ENCODE assay signal across 33 cellular contexts in the genomic region with DNA sequence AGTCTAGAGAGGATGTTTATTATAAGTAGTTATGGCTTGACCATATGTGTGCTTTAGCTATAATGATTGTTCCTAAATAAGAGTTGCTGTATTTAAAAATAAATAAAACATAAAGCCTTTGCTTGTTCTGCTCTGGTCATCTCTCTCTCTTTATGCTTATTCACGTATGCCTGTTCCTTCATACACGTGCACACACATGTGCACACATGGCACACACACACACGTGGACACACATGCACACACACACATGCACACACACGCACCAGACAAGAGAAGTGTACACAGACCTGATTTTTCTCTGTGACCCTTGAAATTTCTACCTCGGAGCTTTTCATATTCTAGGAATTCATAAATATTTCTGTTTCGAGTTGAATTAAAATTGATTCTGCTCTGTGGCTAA.
"Had no signal": no experiment of that assay in that cellular context is flagged by ENCODE, and none has a peak within 500 bp of the region (broad histone marks: within the 10 kb centered on the region; RNA-seq: fewer than 3 reads in every experiment).

No MANE protein-coding gene starts in this region.

- H3K4me1 ChIP-seq: adrenal gland, ascending aorta, body of pancreas had no signal

- H3K4me3 ChIP-seq: adrenal gland, ascending aorta, body of pancreas, cardiac muscle cell had no signal

- DNase-seq: activated effector memory CD4-positive, alpha-beta T cell treated with anti-CD3 and anti-CD28 coated beads, Interleukin-2, amount 50 U/mL, for 16 hours; activated effector memory CD4-positive, alpha-beta T cell treated with Interleukin-2 at 50 U/mL for 16 hours; activated gamma-delta T cell; activated gamma-delta T cell treated with Interleukin-2 at 50 U/mL for 16 hours; activated naive CD4-positive, alpha-beta T cell; activated naive CD4-positive, alpha-beta T cell treated with anti-CD3 and anti-CD28 coated beads for 36 hours; activated naive CD4-positive, alpha-beta T cell treated with anti-CD3 and anti-CD28 coated beads, Interleukin-2, amount 10 ng/mL, durations not matched to agents 7 days and 5 days; activated naive CD4-positive, alpha-beta T cell treated with anti-CD3 and anti-CD28 coated beads, Interleukin-2, amount 50 U/mL, for 16 hours; activated naive CD4-positive, alpha-beta T cell treated with Interleukin-2 at 50 U/mL for 16 hours; activated naive CD8-positive, alpha-beta T cell treated with anti-CD3 and anti-CD28 coated beads for 36 hours; activated naive CD8-positive, alpha-beta T cell treated with anti-CD3 and anti-CD28 coated beads, Interleukin-2, amount 10 ng/mL, durations not matched to agents 7 days and 5 days; activated naive CD8-positive, alpha-beta T cell treated with anti-CD3 and anti-CD28 coated beads, Interleukin-2, amount 50 U/mL, for 24 hours; activated T-cell treated with anti-CD3 and anti-CD28 coated beads, Interleukin-2, amount 50 U/mL, for 1 hour; activated T-cell treated with anti-CD3 and anti-CD28 coated beads, Interleukin-2, amount 50 U/mL, for 24 hours; activated T-cell treated with anti-CD3 and anti-CD28 coated beads, Interleukin-2, amount 50 U/mL, for 4 hours; activated T-cell treated with anti-CD3 and anti-CD28 coated beads, Interleukin-2, amount 50 U/mL, for 48 hours; activated T-cell treated with anti-CD3 and anti-CD28 coated beads, Interleukin-2, amount 50 U/mL, for 72 hours; adrenal gland; amniotic stem cell; amygdala; anterior cingulate cortex; aorta; body of pancreas; brain microvascular endothelial cell; caudate nucleus; central memory CD4-positive, alpha-beta T cell; cerebellar nuclear complex had no signal

- H3K9me3 ChIP-seq: adrenal gland, ascending aorta, body of pancreas had no signal

- FAIRE-seq: astrocyte, bronchial epithelial cell had no signal

- H3K27ac ChIP-seq: adrenal gland, ascending aorta, body of pancreas, brain microvascular endothelial cell, cardiac muscle cell had no signal

- H3K36me3 ChIP-seq: adrenal gland, ascending aorta, brain microvascular endothelial cell, cardiac muscle cell had no signal

- ATAC-seq: activated naive CD4-positive, alpha-beta T cell treated with anti-CD3 and anti-CD28 coated beads, Interleukin-2, amount 50 U/mL, for 72 hours; activated naive CD8-positive, alpha-beta T cell treated with anti-CD3 and anti-CD28 coated beads, Interleukin-2, amount 50 U/mL, for 24 hours; activated T-cell treated with anti-CD3 and anti-CD28 coated beads, Interleukin-2, amount 50 U/mL, for 4 hours; activated T-cell treated with anti-CD3 and anti-CD28 coated beads, Interleukin-2, amount 50 U/mL, for 72 hours; activated T-helper 17 cell treated with anti-CD3 and anti-CD28 coated beads, Interleukin-2, amount 50 U/mL, for 72 hours; body of pancreas had no signal

- H3K27me3 ChIP-seq: adrenal gland, ascending aorta, body of pancreas, brain microvascular endothelial cell, cardiac muscle cell had no signal
